10 cellular contexts compared by ENCODE assay signal in the genomic region with DNA sequence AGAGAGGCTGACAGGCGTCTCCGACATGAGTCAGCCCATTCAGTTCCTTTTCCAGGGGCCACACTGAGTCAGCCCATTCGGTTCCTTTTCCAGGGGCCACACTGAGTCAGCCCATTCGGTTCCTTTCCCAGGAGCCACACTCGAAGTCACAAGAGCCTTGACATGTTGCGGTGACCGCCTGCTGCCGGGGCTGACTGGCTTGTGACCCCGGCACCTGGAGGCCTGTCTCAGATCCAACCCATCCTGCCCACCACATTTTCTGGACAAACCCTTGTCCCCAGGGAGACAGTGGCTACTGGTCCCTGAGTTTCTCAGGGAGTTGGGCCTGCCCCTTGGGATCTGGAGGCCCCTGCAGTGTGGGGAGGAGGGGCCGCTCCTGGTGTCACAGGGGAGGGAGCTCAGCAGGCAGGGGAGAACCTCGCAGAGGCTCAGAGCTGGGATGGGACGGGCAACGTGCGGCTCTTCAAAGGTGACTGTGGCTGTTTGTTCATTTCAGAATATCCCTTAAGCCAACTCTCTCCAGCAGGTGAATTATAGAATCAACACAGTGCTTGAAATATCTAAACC. TPM values are rescaled to one million over a fixed set of nuclear protein-coding genes. Genes with fewer than 3 reads are reported as not detected.
DNase-seq lines count a peak whose midpoint lies in the region; ATAC-seq, FAIRE-seq and TF ChIP-seq lines count a peak whose summit lies in the region.
"Had no signal": no experiment of that assay in that cellular context is flagged by ENCODE, and none has a peak within 500 bp of the region (broad histone marks: within the 10 kb centered on the region; RNA-seq: fewer than 3 reads in every experiment).

No MANE protein-coding gene starts in this region.

- no peaks in the 10 kb centered on the region for H4K20me1 ChIP-seq in GM12878 (ENCODE audit: control insufficient read depth, insufficient read depth)

- intact Hi-C loops in GM12878 (cut with micrococcal nuclease; ENCODE audit: unreplicated experiment), result no loop called here
- intact Hi-C loops in left colon (cut with DNase I, micrococcal nuclease), result no loop called here

- TF ChIP-seq POLR2A in A549 (IDR thresholded peaks at IDR 0.05; ENCODE audit: low read length), result no peak
- TF ChIP-seq POLR2A in GM12878 (IDR thresholded peaks at IDR 0.05; ENCODE audit: low read depth, low read length), result no peak

- FAIRE-seq in A549 (lab: Jason Lieb, UNC) (no peak), GM12878 (lab: Jason Lieb, UNC) (no peak)

- H2AFZ ChIP-seq in GM12878 (ENCODE audit: control insufficient read depth, low read depth, low read length), result no peak overlapping the region

- H3K9ac ChIP-seq in GM12878 (ENCODE audit: control insufficient read depth, insufficient read depth, low read length), result no peak overlapping the region

- RAD21 ChIA-PET in GM12878 (lab: Charles Lee; ENCODE audit: unreplicated experiment), result no interaction called here

- in situ Hi-C loops in GM12878 (cut with MboI), result no loop called here

- H3K4me1 ChIP-seq in A549 (peaks cover 57% of the 10 kb centered on the region), GM12878 (ENCODE audit: control insufficient read depth, insufficient read depth, low read length) (no peaks in the 10 kb centered on the region)

- no peak for TF ChIP-seq CTCF in A549 (IDR thresholded peaks at IDR 0.05)
- no peak for TF ChIP-seq CTCF in GM12878 (IDR thresholded peaks at IDR 0.05 in 2 of 3, conservative IDR thresholded peaks at IDR 0.05 in 1 of 3; ENCODE audit: control insufficient read depth in 2 of 3, extremely low read depth in 1 of 3, insufficient read depth in 1 of 3, low read depth in 3 of 3, low read length in 3 of 3)

- TF ChIP-seq EP300 in A549 (IDR thresholded peaks at IDR 0.05), result no peak
- no peak for TF ChIP-seq EP300 in GM12878 (IDR thresholded peaks at IDR 0.05; ENCODE audit: borderline replicate concordance in 1 of 2, control insufficient read depth in 1 of 2, low read depth in 2 of 2, low read length in 2 of 2)

- SMC1A ChIA-PET in GM12878 (lab: Charles Lee; ENCODE audit: uncharacterized antibody, unreplicated experiment), result no interaction called here

- peaks cover 0 to 1% of the 10 kb centered on the region in 2 experiments; a peak in 1 of 4 replicates for H3K36me3 ChIP-seq in GM12878 (ENCODE audit: control insufficient read depth in 2 of 2, insufficient read depth in 2 of 2, low read length in 1 of 2)

- ATAC-seq in A549 (peak; percentile 38 to 51; a peak in 5 of 6 replicates), GM12878 (peak; percentile 21; the same call in 1 of the 3 replicates), left colon (peak; percentile 40), GM18867 (IDR thresholded peaks at IDR 0.05; ENCODE audit: unreplicated experiment) (no peak), HG03108 (IDR thresholded peaks at IDR 0.05; ENCODE audit: unreplicated experiment) (no peak)

- H3K79me2 ChIP-seq in GM12878 (ENCODE audit: control insufficient read depth, insufficient read depth, low read length), result no peaks in the 10 kb centered on the region

- no peaks in the 10 kb centered on the region for H3K9me3 ChIP-seq in A549
- no peaks in the 10 kb centered on the region for H3K9me3 ChIP-seq in GM12878 (replicated peaks; ENCODE audit: control insufficient read depth, insufficient read depth, low read length)

- POLR2A ChIA-PET in A549 (lab: Yijun Ruan, JAX) (interaction anchor here (2.2 kb wide), 1 partner anchor 41 kb away, joined by 5 read pairs; a partner anchor contains a TSS), GM12878 (lab: Charles Lee) (no interaction called here)

- WGBS in A549 (ENCODE audit: missing lambda C conversion rate), result 56% methylated on average over 14 of the region's 14 CpGs
- WGBS in GM12878 (ENCODE audit: insufficient coverage, insufficient replicate concordance, low lambda C conversion rate, missing lambda C conversion rate), result 61% methylated on average over 13 of the region's 14 CpGs

- H3K4me2 ChIP-seq in A549 (peak overlapping the region; percentile 18), GM12878 (ENCODE audit: control insufficient read depth, insufficient read depth) (no peak overlapping the region)

- no peak for TF ChIP-seq RAD21 in A549 (conservative IDR thresholded peaks at IDR 0.05 in 1 of 2, IDR thresholded peaks at IDR 0.05 in 1 of 2)
- TF ChIP-seq RAD21 in GM12878 (IDR thresholded peaks at IDR 0.05; ENCODE audit: insufficient read depth, low read depth, low read length), result no peak

- H3K4me3 ChIP-seq in A549 (no peak overlapping the region), GM12878 (no peak overlapping the region)

- no peaks in the 10 kb centered on the region for H3K27me3 ChIP-seq in GM12878 (replicated peaks in 1 of 2; ENCODE audit: control insufficient read depth in 2 of 2, insufficient read depth in 2 of 2, low read length in 1 of 2)

- H3K27ac ChIP-seq in A549 (peak overlapping the region; percentile 66 to 87), GM12878 (ENCODE audit: control insufficient read depth, insufficient read depth) (no peak overlapping the region)

- no peak for DNase-seq in A549 (ENCODE audit: low read depth in 1 of 2, low spot score in 1 of 2)
- DNase-seq in M059J (ENCODE audit: low read depth), result peak; percentile 86
- no peak for DNase-seq in GM12878 (ENCODE audit: low read depth, low spot score)
- no peak for DNase-seq in left colon
- no peak for DNase-seq in NCI-H128 (lab: John Stamatoyannopoulos, UW; ENCODE audit: unreplicated experiment)
- no peak for DNase-seq in stimulated activated CD4-positive, alpha-beta T cell treated with anti-CD3 and anti-CD28 coated beads, Interleukin-1b, Interleukin-23, amount 100 ng/mL, for 48 hours
- DNase-seq: activated T-cell treated with anti-CD3 and anti-CD28 coated beads, Interleukin-2, amount 50 U/mL, for 72 hours; AML-193 had no signal

- no TSS peak for BruUV-seq in GM12878 (replicated peaks; lab: Mats Ljungman, UMichigan)

- CTCF ChIA-PET in A549 (lab: Yijun Ruan, JAX) (interaction anchor here (1.8 kb wide), 1 partner anchor 81 kb away, joined by 5 read pairs; no protein-coding TSS in a partner anchor), GM12878 (lab: Yijun Ruan, JAX) (no interaction called here)

TF ChIP-seq in A549, 52 proteins besides CTCF, POLR2A, EP300 and RAD21:
- 0 out of 5 replicates have a peak, but pooled peaks of 1 of the 2 experiments have one; percentile 42 for TF ChIP-seq JUN (IDR thresholded peaks at IDR 0.05)
- TF ChIP-seq MAFK (IDR thresholded peaks at IDR 0.05; ENCODE audit: partially characterized antibody), result peak; percentile 56
- TF ChIP-seq FOSL2 (IDR thresholded peaks at IDR 0.05), result peak; percentile 50; the same call in 1 of the 2 replicates
- peak; percentile 48 for TF ChIP-seq FOSL2 (CRISPR knock-in tag; IDR thresholded peaks at IDR 0.05)
- TF ChIP-seq RARB (CRISPR knock-in tag; IDR thresholded peaks at IDR 0.05), result no peak
- TF ChIP-seq, protein P1, sequence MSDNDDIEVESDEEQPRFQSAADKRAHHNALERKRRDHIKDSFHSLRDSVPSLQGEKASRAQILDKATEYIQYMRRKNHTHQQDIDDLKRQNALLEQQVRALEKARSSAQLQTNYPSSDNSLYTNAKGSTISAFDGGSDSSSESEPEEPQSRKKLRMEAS (IDR thresholded peaks at IDR 0.05), result peak; percentile 55; the same call in 1 of the 2 replicates

TF ChIP-seq in GM12878, 131 proteins besides CTCF, POLR2A, EP300 and RAD21:
- TF ChIP-seq KLF5 (IDR thresholded peaks at IDR 0.05; ENCODE audit: partially characterized antibody), result no peak
- no peak for TF ChIP-seq NRF1 (conservative IDR thresholded peaks at IDR 0.05; ENCODE audit: low read depth, low read length)

RNA-seq across cellular contexts. Expression of a gene that starts 40.5 kb away (rescaled TPM):
- polyA plus RNA-seq in A549 (2011; rRNA removed) (22.9 and 24.7 TPM in 2 replicates), A549 (2017; fragmentation: RNase III; extraction: RNeasy Plus Mini Kit Qiagen cat#74134 plus additional on column Dnase treatment) (59.9 to 74.9 TPM (median 73.4 TPM) in 3 replicates), GM12878 (2011; rRNA removed) (63.6 and 70.6 TPM in 2 replicates), GM12878 (2014; fragmentation: Illumina TruSeq; extraction: Trizol) (84.5 and 93.5 TPM in 2 replicates), GM12878 (2014; fragmentation: Nextera tagmentation; extraction: Ambion mirVana) (1 to 10 TPM; 2.3 to 7.0 TPM), GM12878 (2014; rRNA removed) (94.1 and 94.8 TPM in 2 replicates), GM12878 (2016; fragmentation: Nextera tagmentation; extraction: Ambion mirVana) (10 to 100 TPM; 60.2 to 82.4 TPM)
- polyA plus RNA-seq in A549 (2012; cell fraction: cytosol; rRNA removed), result 40.3 and 47.5 TPM in 2 replicates
- polyA plus RNA-seq in A549 (2012; cell fraction: nucleus; rRNA removed), result 84.6 and 102 TPM in 2 replicates
- polyA minus RNA-seq in A549 (2011; rRNA and poly(A)+ RNA removed), result 17.1 and 25.6 TPM in 2 replicates
- 41.1 and 41.2 TPM in 2 replicates for total RNA-seq in M059J (2014; rRNA removed; shearing (Covaris generic))
- 365 and 373 TPM in 2 replicates for total RNA-seq in GM12878 (2013; cell fraction: nucleolus; rRNA removed)
- total RNA-seq in GM12878 (2014; rRNA removed) (67.6 and 74.7 TPM in 2 replicates), GM12878 (2014; rRNA removed; fragmentation: Illumina TruSeq; extraction: Trizol) (58.9 and 59.4 TPM in 2 replicates), GM12878 (2021) (109 TPM in 2 replicates), left colon (10 to 100 TPM; 13.8 to 16.7 TPM)
- 26.1 TPM for polyA plus RNA-seq in GM12878 (2011; ENCODE audit: low read depth)
- 70.3 and 92.5 TPM in 2 replicates for polyA plus RNA-seq in GM12878 (2011; cell fraction: cytosol; rRNA removed)
- 197 and 246 TPM in 2 replicates for polyA plus RNA-seq in GM12878 (2011; cell fraction: nucleus; rRNA removed)
- polyA plus RNA-seq in GM12878 (2012), result 41.3 and 58.7 TPM in 2 replicates
- 43.1 and 54.4 TPM in 2 replicates for polyA minus RNA-seq in GM12878 (2011; rRNA and poly(A)+ RNA removed)
- 25.0 and 34.6 TPM in 2 replicates for polyA minus RNA-seq in GM12878 (2011; cell fraction: cytosol; rRNA and poly(A)+ RNA removed)
- polyA minus RNA-seq in GM12878 (2011; cell fraction: nucleus; rRNA and poly(A)+ RNA removed), result 71.8 and 93.6 TPM in 2 replicates

Comparison
In these comparisons a context has a peak if more than half of its experiments do, and no peak if none do; other contexts are left out.
1. ATAC-seq: peak in A549 (2 of 2), GM12878 (single experiment) and left colon (single experiment); none in GM18867 (single experiment) and HG03108 (single experiment).